14 cellular contexts compared by ENCODE assay signal in the genomic region with DNA sequence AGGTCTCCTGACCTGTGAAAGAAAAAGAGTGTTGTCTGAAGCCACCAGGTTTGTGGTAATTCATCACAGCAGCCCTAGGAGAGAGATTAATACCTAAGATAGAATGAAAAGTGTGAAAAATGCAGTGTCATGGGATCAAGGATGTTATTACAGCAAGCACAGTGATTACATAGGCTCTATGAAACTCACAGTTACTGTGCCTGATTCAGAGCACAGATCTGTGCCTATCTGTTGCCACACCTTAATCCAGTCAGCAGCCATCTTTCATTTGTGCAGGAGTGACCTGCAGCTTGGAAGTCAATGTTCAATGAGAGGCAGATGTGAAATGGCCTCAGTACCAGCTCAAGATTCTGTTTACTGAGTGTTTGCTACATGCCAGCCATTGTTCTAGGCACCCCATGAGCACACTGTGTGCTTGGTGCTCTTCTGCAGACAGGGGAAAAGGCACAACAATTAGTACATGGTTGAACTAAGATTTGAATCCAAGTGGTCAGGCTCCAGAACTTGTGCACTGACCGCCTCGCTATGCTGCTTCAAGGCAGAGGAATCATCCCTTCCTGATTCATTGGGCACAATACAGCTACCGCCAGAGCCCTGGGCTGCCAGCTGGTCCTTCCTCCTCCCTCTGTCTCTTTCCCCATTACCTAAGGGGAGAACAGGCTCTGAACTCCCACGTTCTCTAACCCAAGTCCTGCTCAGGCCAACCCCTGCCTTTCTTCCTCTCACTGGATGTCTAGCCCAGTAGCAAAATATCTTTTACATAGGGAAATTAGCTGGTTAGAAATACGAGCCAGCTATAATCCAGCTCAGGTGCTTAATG. TPM values are rescaled to one million over a fixed set of nuclear protein-coding genes. Genes with fewer than 3 reads are reported as not detected.
DNase-seq lines count a peak whose midpoint lies in the region; ATAC-seq and TF ChIP-seq lines count a peak whose summit lies in the region.
"Had no signal": no experiment of that assay in that cellular context is flagged by ENCODE, and none has a peak within 500 bp of the region (broad histone marks: within the 10 kb centered on the region; RNA-seq: fewer than 3 reads in every experiment).

No MANE protein-coding gene starts in this region.

- TF ChIP-seq CTCF in foreskin keratinocyte (conservative IDR thresholded peaks at IDR 0.05): no peak

- peak; percentile 93 to 94 for DNase-seq in NCI-H526 (lab: John Stamatoyannopoulos, UW)
- peak in 1 of 2 donors; percentile 18 for DNase-seq in foreskin keratinocyte
- no peak for DNase-seq in central memory CD4-positive, alpha-beta T cell
- no peak for DNase-seq in NCI-H1105 treated with DMSO at 0.1 percent for 48 hours (lab: John Stamatoyannopoulos, UW)
- DNase-seq: activated CD4-positive, alpha-beta memory T cell treated with anti-CD3 and anti-CD28 coated beads for 36 hours; amniotic stem cell; mammary epithelial cell; NCI-H187 treated with DMSO at 0.1 percent for 48 hours; OCI-M1 had no signal

- ATAC-seq in GM18498 (IDR thresholded peaks at IDR 0.05; ENCODE audit: unreplicated experiment) (peak; percentile 27), GM21515 (IDR thresholded peaks at IDR 0.05; ENCODE audit: unreplicated experiment) (peak; percentile 38), foreskin keratinocyte (peak; percentile 12), HG03108 (IDR thresholded peaks at IDR 0.05; ENCODE audit: unreplicated experiment) (no peak), HG02588 (IDR thresholded peaks at IDR 0.05; ENCODE audit: unreplicated experiment) (no peak)
- ATAC-seq: SK-N-SH treated with all-trans-retinoic acid at 6 μM for 48 hours had no signal

- peaks cover 9% of the 10 kb centered on the region for H3K27me3 ChIP-seq in foreskin keratinocyte

- peaks cover 13% of the 10 kb centered on the region for H3K4me1 ChIP-seq in foreskin keratinocyte

- no peak overlapping the region for H3K27ac ChIP-seq in foreskin keratinocyte

RNA-seq across cellular contexts. Expression of gene NEK2, which starts 56.2 kb away (rescaled TPM):
- 24.1 and 31.1 TPM in 2 replicates for total RNA-seq in foreskin keratinocyte
- 11.0 and 16.1 TPM in 2 replicates for polyA plus RNA-seq in foreskin keratinocyte

Comparison
In these comparisons a context has a peak if more than half of its experiments do, and no peak if none do; other contexts are left out.
1. ATAC-seq: peak in GM18498 (single experiment), GM21515 (single experiment) and foreskin keratinocyte (single experiment); none in HG03108 (single experiment) and HG02588 (single experiment).
2. DNase-seq: peak in NCI-H526 (2 of 2); none in central memory CD4-positive, alpha-beta T cell (single experiment) and NCI-H1105 treated with DMSO at 0.1 percent for 48 hours (single experiment).